Comparison of ENCODE assay signal across 8 cellular contexts in the genomic region with DNA sequence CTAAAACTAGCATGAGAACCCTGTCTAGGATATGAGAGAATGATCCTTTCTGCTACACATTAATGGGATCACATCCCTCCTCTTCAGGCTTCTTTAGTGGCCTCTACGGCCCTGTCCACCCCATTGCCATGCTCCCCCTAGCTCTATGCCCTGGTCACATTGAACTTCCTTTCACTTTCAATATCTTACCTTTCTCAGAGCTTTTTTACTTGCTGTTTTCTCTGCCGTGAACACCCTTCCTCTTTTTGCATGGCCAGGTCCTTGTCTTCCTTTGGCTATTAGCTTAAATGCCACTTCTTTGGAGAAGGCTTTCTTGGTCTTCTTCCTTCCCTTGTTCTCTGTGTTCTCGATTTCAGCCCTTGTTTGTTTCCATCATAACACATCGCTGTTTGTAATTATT.
DNase-seq lines count a peak whose midpoint lies in the region; ATAC-seq and TF ChIP-seq lines count a peak whose summit lies in the region.
"Had no signal": no experiment of that assay in that cellular context is flagged by ENCODE, and none has a peak within 500 bp of the region (broad histone marks: within the 10 kb centered on the region; RNA-seq: fewer than 3 reads in every experiment).

No MANE protein-coding gene starts in this region.

- no peak overlapping the region; the same call in 1 of the 2 replicates for H3K9ac ChIP-seq in OCI-LY1 (ENCODE audit: low read length)

- ATAC-seq in GM18867 (IDR thresholded peaks at IDR 0.05; ENCODE audit: unreplicated experiment) (peak; percentile 90), HG02623 (IDR thresholded peaks at IDR 0.05; ENCODE audit: unreplicated experiment) (peak; percentile 71), lower lobe of right lung (peak; percentile 70 to 71)

- H4K20me1 ChIP-seq in OCI-LY1 (ENCODE audit: insufficient read depth, low read length), result no peaks in the 10 kb centered on the region

- H3K27ac ChIP-seq in OCI-LY1 (ENCODE audit: low read depth, low read length, poor library complexity, severe bottlenecking), result no peak overlapping the region
- H3K27ac ChIP-seq in lower lobe of right lung, result peak overlapping the region; percentile 67
- H3K27ac ChIP-seq: SK-N-MC had no signal

- H3K27me3 ChIP-seq in OCI-LY1 (ENCODE audit: insufficient read depth, low read length) (no peaks in the 10 kb centered on the region), lower lobe of right lung (ENCODE audit: low read depth) (no peaks in the 10 kb centered on the region)

- H3K4me3 ChIP-seq in OCI-LY1 (ENCODE audit: low read depth, low read length, poor library complexity, severe bottlenecking) (peak overlapping the region; percentile 11), lower lobe of right lung (peak overlapping the region; percentile 42)
- H3K4me3 ChIP-seq: SK-N-MC had no signal

- peaks cover 8% of the 10 kb centered on the region for H3K4me1 ChIP-seq in OCI-LY1 (ENCODE audit: insufficient read depth, low read length, severe bottlenecking)
- peaks cover 3% of the 10 kb centered on the region for H3K4me1 ChIP-seq in lower lobe of right lung

- H2AFZ ChIP-seq in OCI-LY1 (ENCODE audit: low read length), result peak overlapping the region; percentile 16

- DNase-seq in lower lobe of right lung (no peak), epidermal melanocyte (ENCODE audit: insufficient read length, low spot score) (no peak), putamen (ENCODE audit: low spot score) (no peak), SHP77 treated with DMSO at 0.1 percent for 48 hours (lab: John Stamatoyannopoulos, UW) (no peak)

- intact Hi-C loops in lower lobe of right lung (cut with DNase I), result no loop called here

- peak overlapping the region; percentile 35 for H3K4me2 ChIP-seq in OCI-LY1 (ENCODE audit: low read length)

- H3K36me3 ChIP-seq in OCI-LY1 (ENCODE audit: insufficient read depth, low read length) (no peaks in the 10 kb centered on the region), lower lobe of right lung (no peaks in the 10 kb centered on the region)

- H3K9me3 ChIP-seq in OCI-LY1 (ENCODE audit: low read length), result no peaks in the 10 kb centered on the region
- H3K9me3 ChIP-seq in lower lobe of right lung, result no peaks in the 10 kb centered on the region

- H3F3A ChIP-seq in OCI-LY1 (ENCODE audit: insufficient read depth, low read length), result no peaks in the 10 kb centered on the region

- H3K9me2 ChIP-seq in OCI-LY1 (ENCODE audit: low read depth, low read length), result no peaks in the 10 kb centered on the region

- H3K79me2 ChIP-seq in OCI-LY1 (ENCODE audit: insufficient read depth, low read length), result no peaks in the 10 kb centered on the region

- no peak for TF ChIP-seq CTCF in OCI-LY1 (IDR thresholded peaks at IDR 0.05; ENCODE audit: low read length)
- TF ChIP-seq CTCF in lower lobe of right lung (IDR thresholded peaks at IDR 0.05), result no peak
